13 cellular contexts compared by ENCODE assay signal in genomic region chr2:62293151-62293489, GRCh38.
DNase-seq lines count a peak whose midpoint lies in the region; ATAC-seq and TF ChIP-seq lines count a peak whose summit lies in the region.
"Had no signal": no experiment of that assay in that cellular context is flagged by ENCODE, and none has a peak within 500 bp of the region (broad histone marks: within the 10 kb centered on the region; RNA-seq: fewer than 3 reads in every experiment).

No MANE protein-coding gene starts in this region.

- H3K79me2 ChIP-seq in OCI-LY7 (ENCODE audit: insufficient read depth, low read depth, low read length) = no peaks in the 10 kb centered on the region

- no peaks in the 10 kb centered on the region for H3K27me3 ChIP-seq in esophagus squamous epithelium
- H3K27me3 ChIP-seq: foreskin keratinocyte had no signal

- POLR2A ChIA-PET in OCI-LY7 (lab: Charles Lee) = interaction anchor here (1.1 kb wide), 1 partner anchor 9 kb away, joined by 3 read pairs; no protein-coding TSS in a partner anchor

- no peak for ATAC-seq in GM18502 (IDR thresholded peaks at IDR 0.05; ENCODE audit: poor library complexity, unreplicated experiment)
- ATAC-seq in HG02852 (IDR thresholded peaks at IDR 0.05; ENCODE audit: unreplicated experiment) = no peak
- ATAC-seq in GM21381 (IDR thresholded peaks at IDR 0.05; ENCODE audit: unreplicated experiment) = no peak

- H3K4me1 Mint-ChIP-seq in progenitor cell of endocrine pancreas (ENCODE audit: low read depth) = peaks cover 20% of the 10 kb centered on the region
- H3K4me1 Mint-ChIP-seq in activated naive CD4-positive, alpha-beta T cell treated with anti-CD3 and anti-CD28 coated beads, Interleukin-2, amount 10 ng/mL, durations not matched to agents 7 days and 5 days = no peaks in the 10 kb centered on the region

- no peaks in the 10 kb centered on the region for H4K20me1 ChIP-seq in OCI-LY7 (ENCODE audit: insufficient read depth, low read length)

- intact Hi-C loops in OCI-LY7 (cut with micrococcal nuclease; ENCODE audit: unreplicated experiment) (no loop called here), esophagus squamous epithelium (cut with DNase I) (no loop called here)

- peak overlapping the region; percentile 7 for H3K4me2 ChIP-seq in OCI-LY7 (ENCODE audit: low read length)

- H3K4me1 ChIP-seq in OCI-LY7 (ENCODE audit: insufficient read depth, low read length, poor library complexity, severe bottlenecking) = peaks cover 7% of the 10 kb centered on the region
- H3K4me1 ChIP-seq in esophagus squamous epithelium = peaks cover 14 to 49% (median 27%) of the 10 kb centered on the region in 3 donors
- H3K4me1 ChIP-seq: foreskin keratinocyte had no signal

- no peak for TF ChIP-seq POLR2A in esophagus squamous epithelium (IDR thresholded peaks at IDR 0.05)

- no TSS peak for BruUV-seq in OCI-LY7 (replicated peaks; lab: Mats Ljungman, UMichigan)

- H3K27ac ChIP-seq in 22Rv1 (peak overlapping the region; percentile 80), OCI-LY7 (ENCODE audit: low read depth, low read length, poor library complexity, severe bottlenecking) (no peak overlapping the region), esophagus squamous epithelium (peak overlapping the region; percentile 82 to 89 (median 86))
- H3K27ac ChIP-seq: foreskin keratinocyte had no signal

- no peak for TF ChIP-seq CTCF in 22Rv1 (IDR thresholded peaks at IDR 0.05)
- TF ChIP-seq CTCF in OCI-LY7 (conservative IDR thresholded peaks at IDR 0.05; ENCODE audit: low read length) = no peak
- no peak for TF ChIP-seq CTCF in esophagus squamous epithelium (IDR thresholded peaks at IDR 0.05)
- no peak for TF ChIP-seq CTCF in progenitor cell of endocrine pancreas (IDR thresholded peaks at IDR 0.05; ENCODE audit: unreplicated experiment)

- CTCF ChIA-PET in OCI-LY7 (lab: Charles Lee; ENCODE audit: unreplicated experiment) = no interaction called here
- CTCF ChIA-PET in activated naive CD4-positive, alpha-beta T cell treated with anti-CD3 and anti-CD28 coated beads, Interleukin-2, amount 10 ng/mL, durations not matched to agents 7 days and 5 days (lab: Charles Lee) = no interaction called here

- H3K9me3 Mint-ChIP-seq in progenitor cell of endocrine pancreas (ENCODE audit: low read depth) = no peaks in the 10 kb centered on the region
- H3K9me3 Mint-ChIP-seq in activated naive CD4-positive, alpha-beta T cell treated with anti-CD3 and anti-CD28 coated beads, Interleukin-2, amount 10 ng/mL, durations not matched to agents 7 days and 5 days = no peaks in the 10 kb centered on the region

- H3K36me3 ChIP-seq in OCI-LY7 (ENCODE audit: insufficient read depth, low read length) (no peaks in the 10 kb centered on the region), esophagus squamous epithelium (no peaks in the 10 kb centered on the region)

- H3K9me3 ChIP-seq in OCI-LY7 (ENCODE audit: low read length) (no peaks in the 10 kb centered on the region), esophagus squamous epithelium (no peaks in the 10 kb centered on the region)

- peaks cover 3% of the 10 kb centered on the region for H3K27me3 Mint-ChIP-seq in progenitor cell of endocrine pancreas
- H3K27me3 Mint-ChIP-seq in activated naive CD4-positive, alpha-beta T cell treated with anti-CD3 and anti-CD28 coated beads, Interleukin-2, amount 10 ng/mL, durations not matched to agents 7 days and 5 days = peaks cover 8% of the 10 kb centered on the region
- H3K27me3 Mint-ChIP-seq: activated naive CD8-positive, alpha-beta T cell had no signal

- 82% methylated on average over 2 of the region's 6 CpGs; no CpG with 5 or more reads in 1 of the 2 donors for whole genome bisulfite sequencing in esophagus squamous epithelium, 2 donors

- H3K9me2 ChIP-seq in OCI-LY7 (ENCODE audit: insufficient read depth, low read length) = no peaks in the 10 kb centered on the region

- no peaks in the 10 kb centered on the region for H3K36me3 Mint-ChIP-seq in progenitor cell of endocrine pancreas (ENCODE audit: insufficient read depth)
- no peaks in the 10 kb centered on the region for H3K36me3 Mint-ChIP-seq in activated naive CD4-positive, alpha-beta T cell treated with anti-CD3 and anti-CD28 coated beads, Interleukin-2, amount 10 ng/mL, durations not matched to agents 7 days and 5 days
- H3K36me3 Mint-ChIP-seq: activated naive CD8-positive, alpha-beta T cell had no signal

- no peak overlapping the region for H3K4me3 Mint-ChIP-seq in progenitor cell of endocrine pancreas (ENCODE audit: low read depth)
- no peak overlapping the region for H3K4me3 Mint-ChIP-seq in activated naive CD4-positive, alpha-beta T cell treated with anti-CD3 and anti-CD28 coated beads, Interleukin-2, amount 10 ng/mL, durations not matched to agents 7 days and 5 days
- H3K4me3 Mint-ChIP-seq: activated naive CD8-positive, alpha-beta T cell had no signal

- H3K4me3 ChIP-seq in OCI-LY7 (ENCODE audit: low read depth, low read length, poor library complexity, severe bottlenecking) (no peak overlapping the region), esophagus squamous epithelium (peak overlapping the region in 1 of 4 donors; percentile 17)
- H3K4me3 ChIP-seq: lung had no signal

- no peak overlapping the region; the same call in 1 of the 2 replicates for H2AFZ ChIP-seq in OCI-LY7 (ENCODE audit: low read length)

- peak overlapping the region; percentile 89 for H3K27ac Mint-ChIP-seq in progenitor cell of endocrine pancreas
- no peak overlapping the region for H3K27ac Mint-ChIP-seq in activated naive CD4-positive, alpha-beta T cell treated with anti-CD3 and anti-CD28 coated beads, Interleukin-2, amount 10 ng/mL, durations not matched to agents 7 days and 5 days
- H3K27ac Mint-ChIP-seq: activated naive CD8-positive, alpha-beta T cell had no signal

- no peak for DNase-seq in OCI-LY7 (ENCODE audit: low spot score)
- no peak for DNase-seq in esophagus squamous epithelium (lab: John Stamatoyannopoulos, UW)
- no peak for DNase-seq in progenitor cell of endocrine pancreas (ENCODE audit: low spot score, unreplicated experiment)
- no peak for DNase-seq in activated naive CD4-positive, alpha-beta T cell treated with anti-CD3 and anti-CD28 coated beads, Interleukin-2, amount 10 ng/mL, durations not matched to agents 7 days and 5 days
- DNase-seq: activated CD8-positive, alpha-beta memory T cell treated with anti-CD3 and anti-CD28 coated beads for 24 hours; T-helper 9 cell had no signal
